Comparison of ENCODE assay signal across 31 cellular contexts in the genomic region with DNA sequence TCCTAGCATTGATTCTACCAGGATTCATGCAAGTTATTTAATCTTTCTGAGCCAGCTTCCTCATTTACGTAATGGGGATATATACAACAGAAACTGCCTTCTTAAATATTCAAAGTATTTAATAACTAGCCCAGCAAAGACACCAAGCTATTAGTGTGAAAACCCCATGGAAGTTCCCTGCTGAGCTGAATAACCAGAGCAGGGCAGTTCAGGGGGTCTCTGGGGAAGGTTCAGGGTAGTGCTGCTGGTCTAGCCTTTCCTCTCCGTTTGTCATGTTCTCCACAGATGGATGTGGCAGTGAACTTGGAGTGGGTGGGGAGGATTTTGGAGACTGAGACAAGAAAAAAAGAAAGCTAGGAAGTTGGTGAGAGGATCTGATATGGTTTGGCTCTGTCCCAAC.
"Had no signal": no experiment of that assay in that cellular context is flagged by ENCODE, and none has a peak within 500 bp of the region (broad histone marks: within the 10 kb centered on the region; RNA-seq: fewer than 3 reads in every experiment).

No MANE protein-coding gene starts in this region.

- H3K27me3 Mint-ChIP-seq: activated CD4-positive, alpha-beta memory T cell treated with anti-CD3 and anti-CD28 coated beads, Interleukin-2, amount 10 ng/mL, durations not matched to agents 7 days and 5 days; activated CD8-positive, alpha-beta memory T cell treated with anti-CD3 and anti-CD28 coated beads, Interleukin-2, amount 10 ng/mL, durations not matched to agents 7 days and 5 days had no signal

- H3K27ac Mint-ChIP-seq: activated CD4-positive, alpha-beta memory T cell treated with anti-CD3 and anti-CD28 coated beads, Interleukin-2, amount 10 ng/mL, durations not matched to agents 7 days and 5 days; activated CD8-positive, alpha-beta memory T cell treated with anti-CD3 and anti-CD28 coated beads, Interleukin-2, amount 10 ng/mL, durations not matched to agents 7 days and 5 days; activated naive CD4-positive, alpha-beta T cell treated with anti-CD3 and anti-CD28 coated beads for 36 hours; activated naive CD4-positive, alpha-beta T cell treated with anti-CD3 and anti-CD28 coated beads, Interleukin-2, amount 50 U/mL, for 72 hours; activated T-cell treated with anti-CD3 and anti-CD28 coated beads, Interleukin-2, amount 50 U/mL, for 72 hours; activated T-helper 17 cell treated with anti-CD3 and anti-CD28 coated beads, Interleukin-2, amount 50 U/mL, for 72 hours had no signal

- H3K9me3 ChIP-seq: adrenal gland, body of pancreas, breast epithelium had no signal

- DNase-seq: activated CD4-positive, alpha-beta memory T cell treated with anti-CD3 and anti-CD28 coated beads, Interleukin-2, amount 10 ng/mL, durations not matched to agents 7 days and 5 days; activated CD4-positive, alpha-beta T cell treated with anti-CD3 and anti-CD28 coated beads for 1 hour; activated CD4-positive, alpha-beta T cell treated with anti-CD3 and anti-CD28 coated beads for 48 hours; activated CD4-positive, CD25-positive, alpha-beta regulatory T cell; activated CD8-positive, alpha-beta memory T cell treated with anti-CD3 and anti-CD28 coated beads for 24 hours; activated CD8-positive, alpha-beta memory T cell treated with anti-CD3 and anti-CD28 coated beads, Interleukin-2, amount 10 ng/mL, durations not matched to agents 7 days and 5 days; activated gamma-delta T cell; activated naive CD4-positive, alpha-beta T cell treated with anti-CD3 and anti-CD28 coated beads for 36 hours; activated T-cell treated with anti-CD3 and anti-CD28 coated beads, Interleukin-2, amount 50 U/mL, for 1 hour; activated T-cell treated with anti-CD3 and anti-CD28 coated beads, Interleukin-2, amount 50 U/mL, for 72 hours; adrenal gland; body of pancreas; NCI-H1105; NCI-H1417 treated with DMSO at 0.1 percent for 48 hours; NCI-H187 treated with DMSO at 0.1 percent for 48 hours; NCI-H2081; NCI-H226; NCI-H524 treated with DMSO at 0.1 percent for 48 hours; PC-9; SIG-M5; SW 1271; T-helper 1 cell; T-helper 2 cell; T-helper 9 cell; WERI-Rb-1 had no signal

- H3K27ac ChIP-seq: adrenal gland, body of pancreas, breast epithelium, coronary artery, PC-9, RWPE1, WERI-Rb-1 had no signal

- H3K36me3 ChIP-seq: adrenal gland, breast epithelium, WERI-Rb-1 had no signal

- H3K4me3 ChIP-seq: adrenal gland, body of pancreas, breast epithelium, coronary artery, PC-9 had no signal

- H3K36me3 Mint-ChIP-seq: activated CD8-positive, alpha-beta memory T cell treated with anti-CD3 and anti-CD28 coated beads, Interleukin-2, amount 10 ng/mL, durations not matched to agents 7 days and 5 days had no signal

- H3K4me1 ChIP-seq: adrenal gland, body of pancreas, breast epithelium had no signal

- ATAC-seq: activated CD8-positive, alpha-beta memory T cell treated with anti-CD3 and anti-CD28 coated beads, Interleukin-2, amount 10 ng/mL, durations not matched to agents 7 days and 5 days; activated naive CD4-positive, alpha-beta T cell treated with anti-CD3 and anti-CD28 coated beads, Interleukin-2, amount 50 U/mL, for 72 hours; activated T-cell treated with anti-CD3 and anti-CD28 coated beads, Interleukin-2, amount 50 U/mL, for 72 hours; activated T-helper 17 cell treated with anti-CD3 and anti-CD28 coated beads, Interleukin-2, amount 50 U/mL, for 72 hours; body of pancreas; Right ventricle myocardium inferior had no signal

- H3K9me3 Mint-ChIP-seq: activated CD4-positive, alpha-beta memory T cell treated with anti-CD3 and anti-CD28 coated beads, Interleukin-2, amount 10 ng/mL, durations not matched to agents 7 days and 5 days; activated T-helper 17 cell treated with anti-CD3 and anti-CD28 coated beads, Interleukin-2, amount 50 U/mL, for 72 hours had no signal

- H3K27me3 ChIP-seq: adrenal gland, body of pancreas, breast epithelium had no signal

- H3K4me1 Mint-ChIP-seq: activated CD4-positive, alpha-beta memory T cell treated with anti-CD3 and anti-CD28 coated beads, Interleukin-2, amount 10 ng/mL, durations not matched to agents 7 days and 5 days; activated CD8-positive, alpha-beta memory T cell treated with anti-CD3 and anti-CD28 coated beads, Interleukin-2, amount 10 ng/mL, durations not matched to agents 7 days and 5 days; activated T-helper 17 cell treated with anti-CD3 and anti-CD28 coated beads, Interleukin-2, amount 50 U/mL, for 72 hours had no signal

- H3K4me3 Mint-ChIP-seq: activated CD4-positive, alpha-beta memory T cell treated with anti-CD3 and anti-CD28 coated beads, Interleukin-2, amount 10 ng/mL, durations not matched to agents 7 days and 5 days; activated CD8-positive, alpha-beta memory T cell treated with anti-CD3 and anti-CD28 coated beads, Interleukin-2, amount 10 ng/mL, durations not matched to agents 7 days and 5 days; activated naive CD4-positive, alpha-beta T cell treated with anti-CD3 and anti-CD28 coated beads for 36 hours; activated T-cell treated with anti-CD3 and anti-CD28 coated beads, Interleukin-2, amount 50 U/mL, for 72 hours; activated T-helper 17 cell treated with anti-CD3 and anti-CD28 coated beads, Interleukin-2, amount 50 U/mL, for 72 hours had no signal
